ENCODE assay signal across 2 cellular contexts in genomic region chr11:70118642-70119041, GRCh38.
TF ChIP-seq lines count a peak whose summit lies in the region.

No MANE protein-coding gene starts in this region.

TF ChIP-seq in HEK293, 187 proteins besides CTCF, POLR2A, EP300 and RAD21:
- TF ChIP-seq ZNF140 (tag by site-specific recombination; IDR thresholded peaks at IDR 0.05) (no peak), PATZ1 (tag by site-specific recombination; IDR thresholded peaks at IDR 0.05) (no peak), ZFHX2 (tag by site-specific recombination; conservative IDR thresholded peaks at IDR 0.05) (peak; percentile 64), ZNF26 (tag by site-specific recombination; IDR thresholded peaks at IDR 0.05) (no peak), ZNF366 (tag by site-specific recombination; conservative IDR thresholded peaks at IDR 0.05) (peak; percentile 55), EGR2 (tag by site-specific recombination; IDR thresholded peaks at IDR 0.05; ENCODE audit: low read depth) (peak; percentile 95)

TF ChIP-seq in H1, 55 proteins besides CTCF, POLR2A, EP300 and RAD21:
- TF ChIP-seq MAFK (IDR thresholded peaks at IDR 0.05; ENCODE audit: low read depth, low read length), result no peak
- TF ChIP-seq RBBP5 (IDR thresholded peaks at IDR 0.05; ENCODE audit: borderline replicate concordance, low read depth, low read length), result no peak
- no peak for TF ChIP-seq SP4 (IDR thresholded peaks at IDR 0.05; ENCODE audit: low read length)
- TF ChIP-seq GTF2F1 (IDR thresholded peaks at IDR 0.05; ENCODE audit: borderline replicate concordance, low read depth, low read length), result no peak
- TF ChIP-seq CHD1 (IDR thresholded peaks at IDR 0.05; ENCODE audit: low read depth, low read length), result no peak
- TF ChIP-seq TCF12 (IDR thresholded peaks at IDR 0.05; ENCODE audit: low read depth, low read length), result no peak
- TF ChIP-seq E2F6 (IDR thresholded peaks at IDR 0.05), result no peak
- no peak for TF ChIP-seq ZNF274 (IDR thresholded peaks at IDR 0.05; ENCODE audit: borderline replicate concordance, extremely low read depth, low read length)
- no peak for TF ChIP-seq EGR1 (IDR thresholded peaks at IDR 0.05; ENCODE audit: borderline replicate concordance, low read depth, low read length)
- TF ChIP-seq SP2 (IDR thresholded peaks at IDR 0.05; ENCODE audit: low read length), result no peak
- no peak for TF ChIP-seq CTBP2 (IDR thresholded peaks at IDR 0.05; ENCODE audit: borderline replicate concordance, insufficient read depth, insufficient read length, low read length)
- no peak for TF ChIP-seq ATF2 (IDR thresholded peaks at IDR 0.05; ENCODE audit: low read length)
- TF ChIP-seq KDM5A (IDR thresholded peaks at IDR 0.05; ENCODE audit: low read length), result no peak
- no peak for TF ChIP-seq ATF3 (IDR thresholded peaks at IDR 0.05; ENCODE audit: insufficient read depth, low read depth, low read length)
- no peak for TF ChIP-seq SIX5 (IDR thresholded peaks at IDR 0.05; ENCODE audit: low read depth, low read length)
- no peak for TF ChIP-seq GABPA (IDR thresholded peaks at IDR 0.05; ENCODE audit: borderline replicate concordance, insufficient read depth, low read length)
